ENCODE assay signal across 15 cellular contexts in genomic region chr15:44912186-44912585, GRCh38. TPM values are rescaled to one million over a fixed set of nuclear protein-coding genes. Genes with fewer than 3 reads are reported as not detected.
"Had no signal": no experiment of that assay in that cellular context is flagged by ENCODE, and none has a peak within 500 bp of the region (broad histone marks: within the 10 kb centered on the region; RNA-seq: fewer than 3 reads in every experiment).

No MANE protein-coding gene starts in this region.

RNA-seq across cellular contexts. Expression of gene TERB2, which starts 44.3 kb away (rescaled TPM):
- total RNA-seq: activated B cell treated with CpG ODN at 0.5 μM for 24 hours; activated CD4-positive, alpha-beta memory T cell treated with anti-CD3 and anti-CD28 coated beads for 36 hours; activated CD4-positive, alpha-beta memory T cell treated with anti-CD3 and anti-CD28 coated beads, Interleukin-2, amount 10 ng/mL, durations not matched to agents 7 days and 5 days; activated CD4-positive, alpha-beta T cell treated with anti-CD3 and anti-CD28 coated beads for 36 hours; activated CD4-positive, alpha-beta T cell treated with anti-CD3 and anti-CD28 coated beads, Interleukin-2, amount 10 ng/mL, durations not matched to agents 24 days and 14 days; activated CD4-positive, alpha-beta T cell treated with anti-CD3 and anti-CD28 coated beads, Interleukin-2, amount 10 ng/mL, durations not matched to agents 7 days and 5 days; activated CD8-positive, alpha-beta memory T cell treated with anti-CD3 and anti-CD28 coated beads for 36 hours; activated CD8-positive, alpha-beta memory T cell treated with anti-CD3 and anti-CD28 coated beads, Interleukin-2, amount 10 ng/mL, durations not matched to agents 7 days and 5 days; activated CD8-positive, alpha-beta T cell treated with anti-CD3 and anti-CD28 coated beads for 36 hours; activated CD8-positive, alpha-beta T cell treated with anti-CD3 and anti-CD28 coated beads, Interleukin-2, amount 10 ng/mL, durations not matched to agents 7 days and 5 days; T-cell; T-helper 1 cell treated with Interleukin-12 subunit alpha and Interleukin-12 subunit beta and Interleukin-4 antibody, amounts not matched to agents 30 ng/mL and 1 ng/mL, for 36 hours; T-helper 17 cell; T-helper 2 cell treated with Interferon-gamma antibody and Interleukin-4, amounts not matched to agents 100 ng/mL and 5 ng/mL, for 36 hours; WTC11 had no signal
